Comparison of ENCODE assay signal across 8 cellular contexts in the genomic region with DNA sequence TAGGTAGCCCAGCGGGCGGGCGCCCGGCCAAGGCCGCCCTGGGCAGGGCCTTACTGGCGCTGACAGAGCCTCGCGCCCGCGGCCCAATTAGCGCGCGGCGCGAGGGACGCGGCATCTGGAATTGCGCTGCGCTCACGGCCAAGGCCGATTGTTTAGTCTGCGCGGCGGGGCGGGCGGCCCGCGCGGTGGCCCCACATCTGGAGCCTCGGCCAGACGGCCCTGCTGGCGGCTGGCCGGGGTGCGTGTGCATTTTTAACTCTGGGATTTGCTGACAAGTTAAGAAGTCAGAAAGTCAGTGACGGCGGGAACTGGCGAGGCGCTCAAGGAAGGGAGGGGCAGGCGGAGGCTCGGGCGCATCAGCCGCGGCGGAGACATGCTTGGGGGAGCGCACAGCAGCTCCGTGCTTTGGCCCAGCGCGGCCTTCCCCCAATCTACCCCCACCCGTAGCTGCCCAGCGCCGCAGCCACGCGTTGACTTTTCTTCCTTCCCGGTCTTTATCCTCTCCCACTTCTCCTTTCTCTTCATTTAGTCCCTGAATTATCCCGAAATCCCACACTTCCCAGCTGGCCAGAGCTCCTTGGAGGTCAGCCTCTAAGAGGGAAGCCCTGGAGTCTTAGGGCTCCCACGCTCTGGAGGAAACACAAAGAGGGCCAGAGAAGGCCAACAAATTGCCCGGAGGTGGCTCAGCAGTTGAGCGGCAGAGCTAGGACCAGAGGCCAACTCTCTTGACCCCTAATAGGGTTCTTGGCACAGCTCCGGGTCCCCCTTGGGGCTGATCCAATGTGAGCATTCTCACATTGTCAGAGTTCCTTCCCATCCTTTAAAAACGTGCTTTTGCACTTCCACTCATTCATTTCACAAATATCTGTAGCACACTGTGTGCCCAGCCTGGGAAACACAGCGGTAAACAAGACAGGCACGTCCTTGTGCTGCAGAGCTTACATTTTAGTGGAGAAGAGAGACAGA. TPM values are rescaled to one million over a fixed set of nuclear protein-coding genes. Genes with fewer than 3 reads are reported as not detected.
DNase-seq lines count a peak whose midpoint lies in the region; ATAC-seq and TF ChIP-seq lines count a peak whose summit lies in the region.

No MANE protein-coding gene starts in this region.

- DNase-seq in NCI-H2171 treated with DMSO at 0.1 percent for 48 hours (lab: John Stamatoyannopoulos, UW) (peak; percentile 54), NCI-H2171 (lab: John Stamatoyannopoulos, UW) (no peak), Right ventricle myocardium inferior (ENCODE audit: missing footprints) (peak; percentile 85), omental fat pad (ENCODE audit: low spot score) (no peak), NCI-H187 (lab: John Stamatoyannopoulos, UW) (no peak)
- DNase-seq in activated T-cell treated with anti-CD3 and anti-CD28 coated beads, Interleukin-2, amount 50 U/mL, for 48 hours, result peak; percentile 36 to 46

- TF ChIP-seq CTCF in omental fat pad (IDR thresholded peaks at IDR 0.05), result no peak

- intact Hi-C loops in Right ventricle myocardium inferior (cut with DNase I), result loop anchor here (5.0 kb wide), 1 partner anchor 78 kb away; no protein-coding TSS in a partner anchor

- ATAC-seq in HG02938 (IDR thresholded peaks at IDR 0.05; ENCODE audit: unreplicated experiment) (peak; percentile 60), Right ventricle myocardium inferior (peak; percentile 88), omental fat pad (ENCODE audit: low FRiP score) (peak; percentile 66), HG02763 (IDR thresholded peaks at IDR 0.05; ENCODE audit: unreplicated experiment) (no peak)

RNA-seq across cellular contexts. Expression of gene FOXP4, which starts 40.8 kb away (rescaled TPM):
- total RNA-seq in Right ventricle myocardium inferior (13.9 TPM), omental fat pad (1 to 10 TPM; 3.6 to 9.0 (median 5.5) TPM)

Comparison
In these comparisons a context has a peak if more than half of its experiments do, and no peak if none do; other contexts are left out.
1. DNase-seq: peak in NCI-H2171 treated with DMSO at 0.1 percent for 48 hours (single experiment), activated T-cell treated with anti-CD3 and anti-CD28 coated beads, Interleukin-2, amount 50 U/mL, for 48 hours (2 of 2) and Right ventricle myocardium inferior (single experiment); none in NCI-H2171 (single experiment), omental fat pad (single experiment) and NCI-H187 (0 of 2).